ENCODE assay signal across 8 cellular contexts in the genomic region with DNA sequence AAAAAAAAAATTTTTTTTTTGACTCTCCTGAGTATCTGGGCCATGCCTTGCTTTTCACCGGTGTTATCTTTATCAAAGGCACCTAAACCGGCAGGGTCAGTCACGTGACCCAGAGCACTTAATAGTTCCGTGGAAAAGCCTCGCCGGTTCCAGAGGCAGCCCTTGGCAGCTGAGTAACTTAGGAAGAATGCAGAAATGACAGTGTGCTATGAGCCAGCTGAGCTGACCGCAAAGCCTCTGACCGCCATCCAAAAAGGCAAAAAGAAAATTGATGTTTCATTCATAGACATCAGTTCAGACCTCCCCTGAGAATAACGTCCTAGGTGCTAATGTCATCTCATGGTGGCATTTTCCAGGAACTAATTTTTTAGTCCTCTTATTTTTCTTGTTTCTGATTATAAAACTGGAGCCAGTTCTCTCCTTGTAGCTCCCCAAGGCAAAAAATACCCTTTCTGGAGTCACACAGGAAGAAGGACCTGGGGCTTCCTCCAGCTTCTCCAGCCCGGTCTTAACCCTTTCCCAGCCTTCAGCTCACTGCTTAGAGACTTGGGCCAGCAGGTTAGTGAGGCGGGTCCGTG.
DNase-seq lines count a peak whose midpoint lies in the region; TF ChIP-seq lines count a peak whose summit lies in the region.

No MANE protein-coding gene starts in this region.

- H3K27ac ChIP-seq in rectal smooth muscle tissue (ENCODE audit: low read depth, low read length) = peak overlapping the region; percentile 28

- intact Hi-C loops in CD14-positive monocyte (cut with micrococcal nuclease) = no loop called here

- H3K36me3 Mint-ChIP-seq in CD14-positive monocyte = peaks cover 54 to 68% of the 10 kb centered on the region in 2 donors

- DNase-seq in GM04504 (ENCODE audit: low read depth) (peak; percentile 78), SW480 (ENCODE audit: low spot score) (peak; percentile 92), glomerular visceral epithelial cell (ENCODE audit: extremely low spot score) (peak; percentile 95), GM10266 (ENCODE audit: extremely low spot score) (no peak), CD14-positive monocyte (ENCODE audit: low spot score) (no peak)
- DNase-seq in activated CD4-positive, alpha-beta T cell treated with anti-CD3 and anti-CD28 coated beads for 1 hour = no peak
- DNase-seq in stimulated activated CD4-positive, alpha-beta T cell treated with anti-CD3 and anti-CD28 coated beads, Interleukin-2, amount 100 ng/mL, for 48 hours = no peak

- H3K9ac ChIP-seq in rectal smooth muscle tissue (ENCODE audit: low read length) = no peak overlapping the region

- H3K9me3 Mint-ChIP-seq in CD14-positive monocyte = no peaks in the 10 kb centered on the region

- no peaks in the 10 kb centered on the region for H3K36me3 ChIP-seq in rectal smooth muscle tissue (ENCODE audit: control insufficient read depth, insufficient read depth, low read length)

- peaks cover 0 to 6% (median 4%) of the 10 kb centered on the region in 3 donors for H3K27me3 Mint-ChIP-seq in CD14-positive monocyte (ENCODE audit: low read depth in 3 of 3)

- H3K4me3 ChIP-seq in rectal smooth muscle tissue (ENCODE audit: low read length) = no peak overlapping the region

- peaks cover 37% of the 10 kb centered on the region for H3K4me1 ChIP-seq in rectal smooth muscle tissue (ENCODE audit: control insufficient read depth, insufficient read depth, low read length)

- peaks cover 45% of the 10 kb centered on the region for H3K4me1 Mint-ChIP-seq in CD14-positive monocyte

- H3K27me3 ChIP-seq in rectal smooth muscle tissue (ENCODE audit: control insufficient read depth, insufficient read depth, low read length) = no peaks in the 10 kb centered on the region

- no peak for TF ChIP-seq CTCF in GM10266 (IDR thresholded peaks at IDR 0.05; ENCODE audit: control insufficient read depth, insufficient read depth, low read depth, missing control alignments)
- no peak for TF ChIP-seq CTCF in CD14-positive monocyte (IDR thresholded peaks at IDR 0.05)

- peak overlapping the region in 1 of 7 donors; percentile 8 for H3K27ac Mint-ChIP-seq in CD14-positive monocyte

- no peak overlapping the region for H3K4me3 Mint-ChIP-seq in CD14-positive monocyte

Comparison
In these comparisons a context has a peak if more than half of its experiments do, and no peak if none do; other contexts are left out.
1. DNase-seq: peak in GM04504 (single experiment), SW480 (single experiment) and glomerular visceral epithelial cell (single experiment); none in GM10266 (single experiment), activated CD4-positive, alpha-beta T cell treated with anti-CD3 and anti-CD28 coated beads for 1 hour (single experiment), stimulated activated CD4-positive, alpha-beta T cell treated with anti-CD3 and anti-CD28 coated beads, Interleukin-2, amount 100 ng/mL, for 48 hours (0 of 2) and CD14-positive monocyte (single experiment).